In genomic region chr19:45102481-45102880, GRCh38 we compare ENCODE assay signal across 16 cellular contexts. TPM values are rescaled to one million over a fixed set of nuclear protein-coding genes. Genes with fewer than 3 reads are reported as not detected.
DNase-seq lines count a peak whose midpoint lies in the region; TF ChIP-seq lines count a peak whose summit lies in the region.
"Had no signal": no experiment of that assay in that cellular context is flagged by ENCODE, and none has a peak within 500 bp of the region (broad histone marks: within the 10 kb centered on the region; RNA-seq: fewer than 3 reads in every experiment).

No MANE protein-coding gene starts in this region.

- peak overlapping the region in 1 of 59 donors; percentile 16 for H3K4me3 ChIP-seq in dorsolateral prefrontal cortex
- H3K4me3 ChIP-seq: lung had no signal

- H3K36me3 Mint-ChIP-seq in activated naive CD4-positive, alpha-beta T cell treated with anti-CD3 and anti-CD28 coated beads, Interleukin-2, amount 50 U/mL, for 24 hours: no peaks in the 10 kb centered on the region
- H3K36me3 Mint-ChIP-seq in activated naive CD4-positive, alpha-beta T cell treated with anti-CD3 and anti-CD28 coated beads, Interleukin-2, amount 10 ng/mL, durations not matched to agents 7 days and 5 days: no peaks in the 10 kb centered on the region
- H3K36me3 Mint-ChIP-seq: activated naive CD4-positive, alpha-beta T cell treated with anti-CD3 and anti-CD28 coated beads, Interleukin-2, amount 50 U/mL, for 72 hours had no signal

- DNase-seq in activated naive CD4-positive, alpha-beta T cell treated with anti-CD3 and anti-CD28 coated beads, Interleukin-2, amount 10 ng/mL, durations not matched to agents 7 days and 5 days: no peak
- no peak for DNase-seq in dorsolateral prefrontal cortex
- no peak for DNase-seq in substantia nigra (lab: John Stamatoyannopoulos, UW)
- DNase-seq in NCI-H510A (lab: John Stamatoyannopoulos, UW): no peak
- no peak for DNase-seq in NCI-H2029 (lab: John Stamatoyannopoulos, UW)
- DNase-seq: dermis blood vessel endothelial cell, DMS153, glutamatergic neuron had no signal

- CTCF ChIA-PET in activated naive CD4-positive, alpha-beta T cell treated with anti-CD3 and anti-CD28 coated beads, Interleukin-2, amount 10 ng/mL, durations not matched to agents 7 days and 5 days (lab: Charles Lee): interaction anchor here (1.1 to 1.2 kb wide), 2 partner anchors 11 to 23 kb away, joined by 4 read pairs; no protein-coding TSS in a partner anchor

- H3K9me3 Mint-ChIP-seq in activated naive CD4-positive, alpha-beta T cell treated with anti-CD3 and anti-CD28 coated beads, Interleukin-2, amount 50 U/mL, for 24 hours: no peaks in the 10 kb centered on the region
- no peaks in the 10 kb centered on the region for H3K9me3 Mint-ChIP-seq in activated naive CD4-positive, alpha-beta T cell treated with anti-CD3 and anti-CD28 coated beads, Interleukin-2, amount 10 ng/mL, durations not matched to agents 7 days and 5 days
- H3K9me3 Mint-ChIP-seq: activated naive CD4-positive, alpha-beta T cell treated with anti-CD3 and anti-CD28 coated beads, Interleukin-2, amount 50 U/mL, for 72 hours had no signal

- no peaks in the 10 kb centered on the region for H3K27me3 ChIP-seq in dorsolateral prefrontal cortex
- H3K27me3 ChIP-seq: esophagus muscularis mucosa, spleen, tibial nerve had no signal

- H3K27me3 Mint-ChIP-seq in activated naive CD4-positive, alpha-beta T cell treated with anti-CD3 and anti-CD28 coated beads, Interleukin-2, amount 50 U/mL, for 24 hours: no peaks in the 10 kb centered on the region
- H3K27me3 Mint-ChIP-seq in activated naive CD4-positive, alpha-beta T cell treated with anti-CD3 and anti-CD28 coated beads, Interleukin-2, amount 10 ng/mL, durations not matched to agents 7 days and 5 days: no peaks in the 10 kb centered on the region

- peak overlapping the region; percentile 33 for H3K4me3 Mint-ChIP-seq in activated naive CD4-positive, alpha-beta T cell treated with anti-CD3 and anti-CD28 coated beads, Interleukin-2, amount 50 U/mL, for 24 hours
- no peak overlapping the region for H3K4me3 Mint-ChIP-seq in activated naive CD4-positive, alpha-beta T cell treated with anti-CD3 and anti-CD28 coated beads, Interleukin-2, amount 10 ng/mL, durations not matched to agents 7 days and 5 days

- H3K27ac Mint-ChIP-seq in activated naive CD4-positive, alpha-beta T cell treated with anti-CD3 and anti-CD28 coated beads, Interleukin-2, amount 50 U/mL, for 24 hours: no peak overlapping the region
- H3K27ac Mint-ChIP-seq in activated naive CD4-positive, alpha-beta T cell treated with anti-CD3 and anti-CD28 coated beads, Interleukin-2, amount 10 ng/mL, durations not matched to agents 7 days and 5 days: no peak overlapping the region

- H3K27ac ChIP-seq in dorsolateral prefrontal cortex (peak overlapping the region in 49 of 59 donors; percentile 11 to 92 (median 70)), substantia nigra (ENCODE audit: low read depth, low read length, poor library complexity, severe bottlenecking) (peak overlapping the region; percentile 26)
- H3K27ac ChIP-seq: C4-2B, tibial nerve had no signal

- no peak for TF ChIP-seq CTCF in dorsolateral prefrontal cortex (IDR thresholded peaks at IDR 0.05 in 54 of 56, conservative IDR thresholded peaks at IDR 0.05 in 2 of 56; ENCODE audit: low read depth in 1 of 56, partially characterized antibody in 56 of 56)

- intact Hi-C loops in dorsolateral prefrontal cortex (cut with DNase I): no loop called here

- H3K4me1 Mint-ChIP-seq in activated naive CD4-positive, alpha-beta T cell treated with anti-CD3 and anti-CD28 coated beads, Interleukin-2, amount 50 U/mL, for 24 hours: peaks cover 74% of the 10 kb centered on the region
- H3K4me1 Mint-ChIP-seq in activated naive CD4-positive, alpha-beta T cell treated with anti-CD3 and anti-CD28 coated beads, Interleukin-2, amount 10 ng/mL, durations not matched to agents 7 days and 5 days: peaks cover 49% of the 10 kb centered on the region

RNA-seq across cellular contexts. Expression of gene PPP1R37, which starts 9.5 kb away (rescaled TPM):
- 10 to 100 TPM; 33.6 to 77.3 (median 54.0) TPM for total RNA-seq in dorsolateral prefrontal cortex

RNA-seq across cellular contexts. Expression of gene GEMIN7, which starts 23.4 kb away (rescaled TPM):
- total RNA-seq in dorsolateral prefrontal cortex: 10 to 100 TPM in 115 of 120 experiments, 1 to 10 TPM in 5; 5.0 to 26.4 (median 16.3) TPM

RNA-seq across cellular contexts. Expression of gene ZNF296, which starts 26.2 kb away (rescaled TPM):
- 1 to 10 TPM in 79 of 120 experiments, under 1 TPM in 41; 0.36 to 3.5 (median 1.3) TPM for total RNA-seq in dorsolateral prefrontal cortex
- total RNA-seq: A172 had no signal

RNA-seq across cellular contexts. Expression of gene NKPD1, which starts 58.3 kb away (rescaled TPM):
- 1 to 10 TPM in 26 of 120 experiments, under 1 TPM in 94; 0.22 to 2.5 (median 0.70) TPM for total RNA-seq in dorsolateral prefrontal cortex
- total RNA-seq: A172 had no signal
